In genomic region chr12:54300732-54301427, GRCh38 we compare ENCODE assay signal across 1 cellular context.
TF ChIP-seq lines count a peak whose summit lies in the region.

TSS of gene NFE2 (minus strand) at chr12:54301015. CDS start at chr12:54295248, 5,767 bp downstream.

TF ChIP-seq in WTC11, 78 proteins besides CTCF, POLR2A, EP300 and RAD21 (continued from another document):
- TF ChIP-seq ARID4B (CRISPR knock-in tag; IDR thresholded peaks at IDR 0.05; ENCODE audit: borderline replicate concordance), result no peak
TF ChIP-seq in WTC11: peak in this region for 9.
